Comparison of ENCODE assay signal across 9 cellular contexts in genomic region chr1:64956241-64956640, GRCh38.
DNase-seq lines count a peak whose midpoint lies in the region; ATAC-seq and TF ChIP-seq lines count a peak whose summit lies in the region.
"Had no signal": no experiment of that assay in that cellular context is flagged by ENCODE, and none has a peak within 500 bp of the region (broad histone marks: within the 10 kb centered on the region; RNA-seq: fewer than 3 reads in every experiment).

No MANE protein-coding gene starts in this region.

- no peak overlapping the region for H3K4me3 ChIP-seq in tibial artery

- peak; percentile 1 for ATAC-seq in GM19455 (IDR thresholded peaks at IDR 0.05; ENCODE audit: unreplicated experiment)
- ATAC-seq in HG03196 (IDR thresholded peaks at IDR 0.05; ENCODE audit: unreplicated experiment) = no peak

- H3K27me3 ChIP-seq in tibial artery = no peaks in the 10 kb centered on the region

- no peak overlapping the region for H3K27ac ChIP-seq in tibial artery

- in situ Hi-C loops in ACHN (cut with HindIII; ENCODE audit: low pct_ligation_motif_present, low pct_unique_long_range_greater_than_20kb, low sequenced_read_pairs) = no loop called here

- intact Hi-C loops in tibial artery (cut with DNase I; ENCODE audit: low total_unique reads) = no loop called here

- DNase-seq in ACHN = peak; percentile 60
- DNase-seq in SW480 (ENCODE audit: low spot score) = peak; percentile 60
- peak; percentile 75 for DNase-seq in kidney tubule cell (ENCODE audit: low spot score)
- no peak for DNase-seq in UCSD-AML1 (lab: John Stamatoyannopoulos, UW; ENCODE audit: unreplicated experiment)
- no peak for DNase-seq in tibial artery
- no peak for DNase-seq in DMS 273 treated with DMSO at 0.1 percent for 48 hours (lab: John Stamatoyannopoulos, UW)
- DNase-seq: natural killer cell had no signal

- H3K36me3 ChIP-seq in tibial artery = no peaks in the 10 kb centered on the region

- peaks cover 0 to 33% (median 22%) of the 10 kb centered on the region in 4 donors for H3K4me1 ChIP-seq in tibial artery

- no peaks in the 10 kb centered on the region for H3K9me3 ChIP-seq in tibial artery

- TF ChIP-seq CTCF in tibial artery (IDR thresholded peaks at IDR 0.05) = no peak

Comparison
In these comparisons a context has a peak if more than half of its experiments do, and no peak if none do; other contexts are left out.
1. DNase-seq: peak in ACHN (single experiment), SW480 (single experiment) and kidney tubule cell (single experiment); none in UCSD-AML1 (single experiment), tibial artery (0 of 2) and DMS 273 treated with DMSO at 0.1 percent for 48 hours (single experiment).